ENCODE assay signal across 1 cellular context in genomic region chr22:20495861-20496681, GRCh38.
TF ChIP-seq lines count a peak whose summit lies in the region.

No MANE protein-coding gene starts in this region.

TF ChIP-seq in HEK293, 187 proteins besides CTCF, POLR2A, EP300 and RAD21 (continued from another document):
- TF ChIP-seq ZNF580 (tag by site-specific recombination; IDR thresholded peaks at IDR 0.05) (peak; percentile 88), KLF9 (tag by site-specific recombination; IDR thresholded peaks at IDR 0.05; ENCODE audit: low read depth) (peak; percentile 83), ZNF677 (tag by site-specific recombination; IDR thresholded peaks at IDR 0.05) (no peak), OVOL3 (tag by site-specific recombination; IDR thresholded peaks at IDR 0.05) (0 out of 2 replicates have a peak, but pooled peaks have one; percentile 55), SP7 (tag by site-specific recombination; IDR thresholded peaks at IDR 0.05) (peak; percentile 89), REST (tag by site-specific recombination; IDR thresholded peaks at IDR 0.05) (peak; percentile 67), ZNF391 (tag by site-specific recombination; IDR thresholded peaks at IDR 0.05; ENCODE audit: borderline replicate concordance, low read depth) (peak; percentile 98), ZNF155 (tag by site-specific recombination; IDR thresholded peaks at IDR 0.05) (0 out of 2 replicates have a peak, but pooled peaks have one; percentile 66), ZBTB11 (tag by site-specific recombination; conservative IDR thresholded peaks at IDR 0.05; ENCODE audit: low read depth) (peak; percentile 49), ZNF624 (tag by site-specific recombination; IDR thresholded peaks at IDR 0.05) (peak; percentile 21; the same call in 1 of the 2 replicates), HOXD13 (CRISPR knock-in tag; IDR thresholded peaks at IDR 0.05; ENCODE audit: borderline replicate concordance) (no peak), ZBTB49 (tag by site-specific recombination; IDR thresholded peaks at IDR 0.05; ENCODE audit: low read depth) (no peak), ZNF10 (tag by site-specific recombination; IDR thresholded peaks at IDR 0.05) (no peak; the same call in 1 of the 2 replicates), ZNF768 (tag by site-specific recombination; IDR thresholded peaks at IDR 0.05) (no peak), ZNF654 (tag by site-specific recombination; IDR thresholded peaks at IDR 0.05; ENCODE audit: low read depth) (peak; percentile 53; the same call in 1 of the 2 replicates), ZNF280C (tag by site-specific recombination; IDR thresholded peaks at IDR 0.05) (no peak), ZBTB17 (tag by site-specific recombination; IDR thresholded peaks at IDR 0.05) (peak; percentile 99), ZBTB7A (tag by site-specific recombination; IDR thresholded peaks at IDR 0.05; ENCODE audit: low read depth) (peak; percentile 98), ZNF366 (tag by site-specific recombination; conservative IDR thresholded peaks at IDR 0.05) (peak; percentile 100), SCRT2 (tag by site-specific recombination; IDR thresholded peaks at IDR 0.05) (peak; percentile 99), ZNF777 (tag by site-specific recombination; IDR thresholded peaks at IDR 0.05; ENCODE audit: borderline replicate concordance) (peak; percentile 93), ZNF19 (tag by site-specific recombination; IDR thresholded peaks at IDR 0.05; ENCODE audit: low read depth) (no peak), ZNF354C (tag by site-specific recombination; IDR thresholded peaks at IDR 0.05; ENCODE audit: borderline replicate concordance, low read depth) (no peak), KLF1 (tag by site-specific recombination; IDR thresholded peaks at IDR 0.05) (peak; percentile 8), ZFP69B (tag by site-specific recombination; IDR thresholded peaks at IDR 0.05) (peak; percentile 94), PRDM10 (tag by site-specific recombination; IDR thresholded peaks at IDR 0.05) (peak; percentile 97), ZNF112 (tag by site-specific recombination; IDR thresholded peaks at IDR 0.05) (no peak), ZNF76 (tag by site-specific recombination; IDR thresholded peaks at IDR 0.05; ENCODE audit: borderline replicate concordance, low read depth) (peak; percentile 93), KLF10 (tag by site-specific recombination; IDR thresholded peaks at IDR 0.05) (peak; percentile 3; the same call in 1 of the 2 replicates), KLF8 (tag by site-specific recombination; IDR thresholded peaks at IDR 0.05) (peak; percentile 98), WT1 (tag by site-specific recombination; IDR thresholded peaks at IDR 0.05) (peak; percentile 98), ZNF701 (tag by site-specific recombination; IDR thresholded peaks at IDR 0.05) (peak; percentile 97)
